Comparison of ENCODE assay signal across 1 cellular context in the genomic region with DNA sequence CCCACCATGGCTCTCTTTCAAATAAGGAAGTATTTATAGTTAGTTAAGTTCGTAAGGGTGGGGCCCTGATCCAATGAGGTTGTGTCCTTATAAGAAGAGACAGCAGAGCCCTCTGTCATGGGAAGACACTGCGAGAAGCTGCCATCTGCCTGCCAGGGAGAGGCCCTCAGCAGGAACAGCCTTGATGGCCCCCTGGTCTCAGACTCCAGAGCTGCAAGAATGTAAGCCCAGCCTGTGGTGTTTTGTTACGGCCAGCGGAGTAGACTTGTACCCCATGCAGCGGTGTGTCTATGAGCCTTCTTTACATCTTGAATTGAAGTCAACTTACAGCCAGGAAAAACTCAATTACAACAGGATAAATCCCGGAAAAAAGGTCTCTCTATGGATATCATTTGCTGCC.
TF ChIP-seq lines count a peak whose summit lies in the region.

No MANE protein-coding gene starts in this region.

TF ChIP-seq in endothelial cell of umbilical vein, 7 proteins besides CTCF, POLR2A, EP300 and RAD21 (continued from another document):
- TF ChIP-seq JUN (IDR thresholded peaks at IDR 0.05; ENCODE audit: borderline replicate concordance, insufficient read depth, insufficient read length, low read depth) (no peak), FOS (IDR thresholded peaks at IDR 0.05; ENCODE audit: borderline replicate concordance, insufficient read depth, low read length) (no peak), EZH2 (IDR thresholded peaks at IDR 0.05; ENCODE audit: borderline replicate concordance, low read depth, low read length, severe bottlenecking) (no peak), POLR2AphosphoS5 (IDR thresholded peaks at IDR 0.05; ENCODE audit: insufficient read depth, low read depth, low read length) (no peak)
- TF ChIP-seq, protein P1, sequence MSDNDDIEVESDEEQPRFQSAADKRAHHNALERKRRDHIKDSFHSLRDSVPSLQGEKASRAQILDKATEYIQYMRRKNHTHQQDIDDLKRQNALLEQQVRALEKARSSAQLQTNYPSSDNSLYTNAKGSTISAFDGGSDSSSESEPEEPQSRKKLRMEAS (IDR thresholded peaks at IDR 0.05; ENCODE audit: insufficient read depth, insufficient read length), result no peak
